27 cellular contexts compared by ENCODE assay signal in the genomic region with DNA sequence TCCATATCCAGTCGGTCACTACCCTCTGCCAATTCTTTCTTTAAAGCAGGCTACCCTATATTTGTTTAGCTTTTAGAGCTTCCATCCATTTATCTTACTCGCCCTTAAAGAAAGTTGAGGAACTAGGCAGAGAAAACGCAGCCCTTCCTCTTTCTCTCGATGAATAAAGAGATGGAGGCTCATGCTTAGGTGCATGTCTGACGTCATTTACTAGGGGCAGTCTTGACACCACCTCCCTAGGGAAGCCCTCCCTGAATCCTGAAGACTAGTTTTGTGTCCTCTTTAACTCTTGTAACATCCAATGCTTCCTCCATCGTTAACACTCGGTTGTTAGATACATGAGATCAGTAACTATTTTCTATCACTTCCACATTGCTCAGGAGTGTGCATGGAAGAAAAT.
"Had no signal": no experiment of that assay in that cellular context is flagged by ENCODE, and none has a peak within 500 bp of the region (broad histone marks: within the 10 kb centered on the region; RNA-seq: fewer than 3 reads in every experiment).

No MANE protein-coding gene starts in this region.

- H3K27ac ChIP-seq: stomach, suprapubic skin, testis, thoracic aorta, thyroid gland, tibial artery, tibial nerve, transverse colon, upper lobe of left lung, upper lobe of right lung, uterus, vagina had no signal

- ATAC-seq: stimulated activated effector memory CD8-positive, alpha-beta T cell treated with anti-CD3 and anti-CD28 coated beads, Interleukin-12 subunit alpha, Interleukin-12 subunit beta, amount 100 ng/mL, for 72 hours; stimulated activated memory B cell treated with anti-CD40 and anti-IgM and Interleukin-4, amounts not matched to agents 10 μg/mL and 1 μg/mL and 100 μg/mL, for 72 hours; stimulated activated naive B cell treated with anti-CD40 and anti-IgM and Interleukin-4, amounts not matched to agents 10 μg/mL and 1 μg/mL and 100 μg/mL, for 72 hours; stimulated activated naive CD8-positive, alpha-beta T cell treated with anti-CD3 and anti-CD28 coated beads, Interleukin-15, amount 100 ng/mL, for 72 hours; stimulated activated naive CD8-positive, alpha-beta T cell treated with anti-CD3 and anti-CD28 coated beads, Interleukin-15, Interleukin-2, amounts not matched to agents 100 U/mL and 50 U/mL, for 24 hours; upper lobe of right lung had no signal

- DNase-seq: stimulated activated CD4-positive, alpha-beta T cell treated with anti-CD3 and anti-CD28 coated beads, Interleukin-2, amount 100 ng/mL, for 48 hours; stimulated activated CD4-positive, alpha-beta T cell treated with anti-CD3 and anti-CD28 coated beads, Interleukin-4, amount 100 ng/mL, for 1 hour; stimulated activated CD4-positive, alpha-beta T cell treated with anti-CD3 and anti-CD28 coated beads, Interleukin-4, amount 100 ng/mL, for 24 hours; stimulated activated CD4-positive, alpha-beta T cell treated with anti-CD3 and anti-CD28 coated beads, Interleukin-4, amount 100 ng/mL, for 4 hours; stimulated activated CD8-positive, alpha-beta memory T cell treated with anti-CD3 and anti-CD28 coated beads, Interleukin-4, amount 100 ng/mL, for 48 hours; stimulated activated naive B cell treated with anti-CD40 and anti-IgM and Interleukin-4, amounts not matched to agents 10 μg/mL and 1 μg/mL and 100 μg/mL, for 72 hours; stimulated activated naive CD4-positive, alpha-beta T cell; stimulated activated naive CD4-positive, alpha-beta T cell treated with Interleukin-2 at 50 U/mL for 16 hours; stimulated activated naive CD8-positive, alpha-beta T cell treated with anti-CD3 and anti-CD28 coated beads, Interleukin-15, amount 100 ng/mL, for 72 hours; stimulated activated naive CD8-positive, alpha-beta T cell treated with anti-CD3 and anti-CD28 coated beads, Interleukin-15, Interleukin-2, amounts not matched to agents 100 U/mL and 50 U/mL, for 24 hours; stomach; substantia nigra; testis; thyroid gland; tibial artery; transverse colon; trophoblast cell; upper lobe of left lung; upper lobe of right lung; uterus had no signal

- H3K36me3 ChIP-seq: stomach, suprapubic skin, thoracic aorta, thyroid gland, tibial artery, tibial nerve, transverse colon, upper lobe of left lung, upper lobe of right lung, uterus, vagina had no signal

- H3K9me3 ChIP-seq: stomach, suprapubic skin, testis, thoracic aorta, thyroid gland, tibial artery, tibial nerve, transverse colon, upper lobe of left lung, upper lobe of right lung, uterus, vagina had no signal

- H3K4me1 ChIP-seq: stomach, suprapubic skin, testis, tibial artery, tibial nerve, transverse colon, upper lobe of left lung, upper lobe of right lung, uterus, vagina had no signal

- H3K27me3 ChIP-seq: suprapubic skin, testis, thyroid gland, tibial artery, tibial nerve, transverse colon, upper lobe of left lung, upper lobe of right lung, uterus, vagina had no signal

- H3K4me3 ChIP-seq: stomach, suprapubic skin, testis, thoracic aorta, thyroid gland, tibial artery, tibial nerve, transverse colon, upper lobe of left lung, upper lobe of right lung, uterus, vagina had no signal

- FAIRE-seq: urothelium cell line had no signal
